2 cellular contexts compared by ENCODE assay signal in genomic region chr11:1759851-1760220, GRCh38.
TF ChIP-seq lines count a peak whose summit lies in the region.

No MANE protein-coding gene starts in this region.

TF ChIP-seq in liver, 16 proteins besides CTCF, POLR2A, EP300 and RAD21:
- TF ChIP-seq JUND (IDR thresholded peaks at IDR 0.05): no peak
- no peak for TF ChIP-seq TAF1 (conservative IDR thresholded peaks at IDR 0.05)
- TF ChIP-seq HNF4A (conservative IDR thresholded peaks at IDR 0.05): no peak
- TF ChIP-seq ZBTB33 (IDR thresholded peaks at IDR 0.05): no peak
- TF ChIP-seq SP1 (IDR thresholded peaks at IDR 0.05): no peak
- no peak for TF ChIP-seq MAX (IDR thresholded peaks at IDR 0.05)
- TF ChIP-seq YY1 (IDR thresholded peaks at IDR 0.05): no peak
- no peak for TF ChIP-seq ATF3 (IDR thresholded peaks at IDR 0.05)
- no peak for TF ChIP-seq REST (IDR thresholded peaks at IDR 0.05)
- no peak for TF ChIP-seq EGR1 (IDR thresholded peaks at IDR 0.05; ENCODE audit: low read depth in 2 of 2)
- no peak for TF ChIP-seq GABPA (IDR thresholded peaks at IDR 0.05 in 1 of 2, conservative IDR thresholded peaks at IDR 0.05 in 1 of 2)
- TF ChIP-seq FOXA2 (IDR thresholded peaks at IDR 0.05): no peak
- no peak for TF ChIP-seq RXRA (IDR thresholded peaks at IDR 0.05)

TF ChIP-seq in HepG2, 621 proteins besides CTCF, POLR2A, EP300 and RAD21:
- TF ChIP-seq ZNF160 (CRISPR knock-in tag; IDR thresholded peaks at IDR 0.05) (no peak), GMEB2 (CRISPR knock-in tag; IDR thresholded peaks at IDR 0.05; ENCODE audit: low read depth) (no peak), KDM4B (CRISPR knock-in tag; IDR thresholded peaks at IDR 0.05) (no peak), RXRA (CRISPR knock-in tag; IDR thresholded peaks at IDR 0.05) (no peak), NPAS2 (CRISPR knock-in tag; IDR thresholded peaks at IDR 0.05; ENCODE audit: borderline replicate concordance) (no peak), ZNF33A (CRISPR knock-in tag; IDR thresholded peaks at IDR 0.05; ENCODE audit: borderline replicate concordance) (no peak), ZNF770 (CRISPR knock-in tag; IDR thresholded peaks at IDR 0.05) (no peak), ZFP91 (CRISPR knock-in tag; IDR thresholded peaks at IDR 0.05; ENCODE audit: borderline replicate concordance) (no peak), KLF12 (CRISPR knock-in tag; IDR thresholded peaks at IDR 0.05; ENCODE audit: borderline replicate concordance) (no peak), AHR (CRISPR knock-in tag; IDR thresholded peaks at IDR 0.05) (no peak), ZBTB33 (CRISPR knock-in tag; IDR thresholded peaks at IDR 0.05) (no peak), PRMT3 (CRISPR knock-in tag; IDR thresholded peaks at IDR 0.05; ENCODE audit: borderline replicate concordance, low read depth) (no peak)
